21 cellular contexts compared by ENCODE assay signal in genomic region chr17:42748202-42748905, GRCh38. TPM values are rescaled to one million over a fixed set of nuclear protein-coding genes. Genes with fewer than 3 reads are reported as not detected.
DNase-seq lines count a peak whose midpoint lies in the region; ATAC-seq and TF ChIP-seq lines count a peak whose summit lies in the region.
"Had no signal": no experiment of that assay in that cellular context is flagged by ENCODE, and none has a peak within 500 bp of the region (broad histone marks: within the 10 kb centered on the region; RNA-seq: fewer than 3 reads in every experiment).

No MANE protein-coding gene starts in this region.

- H3K27me3 Mint-ChIP-seq in IgD-negative memory B cell (peaks cover 10% of the 10 kb centered on the region), endothelial cell (ENCODE audit: unreplicated experiment) (peaks cover 4% of the 10 kb centered on the region), nephron progenitor cell (ENCODE audit: low read depth, poor library complexity) (peaks cover 38% of the 10 kb centered on the region)

- peaks cover 8 to 30% of the 10 kb centered on the region in 2 donors for H3K4me1 ChIP-seq in thyroid gland
- peaks cover 20 to 32% of the 10 kb centered on the region in 2 donors for H3K4me1 ChIP-seq in left lung

- TF ChIP-seq CTCF in endothelial cell (IDR thresholded peaks at IDR 0.05; ENCODE audit: unreplicated experiment) (no peak), nephron progenitor cell (IDR thresholded peaks at IDR 0.05) (no peak), thyroid gland (IDR thresholded peaks at IDR 0.05) (no peak), left lung (IDR thresholded peaks at IDR 0.05) (no peak)

- H3K36me3 ChIP-seq in thyroid gland (no peaks in the 10 kb centered on the region), left lung (no peaks in the 10 kb centered on the region)
- H3K36me3 ChIP-seq: MG63, tibial artery had no signal

- TF ChIP-seq POLR2A in thyroid gland (IDR thresholded peaks at IDR 0.05) = no peak

- DNase-seq in endothelial cell (ENCODE audit: low spot score) (no peak), nephron progenitor cell (no peak), thyroid gland (no peak), left lung (no peak), AG08395 (ENCODE audit: low spot score) (no peak), HuH-7 (ENCODE audit: low spot score) (no peak), NCI-H1092 (lab: John Stamatoyannopoulos, UW) (no peak)
- DNase-seq: activated CD4-positive, alpha-beta T cell treated with anti-CD3 and anti-CD28 coated beads, Interleukin-2, amount 50 U/mL, for 48 hours; activated naive CD4-positive, alpha-beta T cell treated with anti-CD3 and anti-CD28 coated beads for 36 hours; activated T-cell treated with anti-CD3 and anti-CD28 coated beads for 4 hours; cortex of kidney; MG63; NCI-H187; NCI-H446; NK-92 treated with Interleukin-12 subunit alpha and Interleukin-12 subunit beta, amount 100 ng/mL, for 24 hours; T-cell had no signal

- no peak for ATAC-seq in left lung
- ATAC-seq: T-cell had no signal

- H3K27ac ChIP-seq in thyroid gland (peak overlapping the region; percentile 39 to 54 (median 40)), left lung (peak overlapping the region in 1 of 2 donors; percentile 31)
- H3K27ac ChIP-seq: parathyroid adenoma, RWPE1 had no signal

- H3K9me3 Mint-ChIP-seq in IgD-negative memory B cell (no peaks in the 10 kb centered on the region), endothelial cell (ENCODE audit: unreplicated experiment) (no peaks in the 10 kb centered on the region), nephron progenitor cell (peaks cover 9% of the 10 kb centered on the region)
- H3K9me3 Mint-ChIP-seq: activated naive CD4-positive, alpha-beta T cell treated with anti-CD3 and anti-CD28 coated beads for 36 hours; T-cell had no signal

- H3K9me3 ChIP-seq in thyroid gland (no peaks in the 10 kb centered on the region), left lung (no peaks in the 10 kb centered on the region)
- H3K9me3 ChIP-seq: tibial artery had no signal

- H3K36me3 Mint-ChIP-seq in IgD-negative memory B cell (peaks cover 1% of the 10 kb centered on the region), endothelial cell (ENCODE audit: low read depth, unreplicated experiment) (peaks cover 4% of the 10 kb centered on the region), nephron progenitor cell (ENCODE audit: low read depth) (no peaks in the 10 kb centered on the region)
- H3K36me3 Mint-ChIP-seq: T-cell had no signal

- H3K4me3 ChIP-seq in thyroid gland (replicated peaks in 1 of 3) (no peak overlapping the region), left lung (no peak overlapping the region)
- H3K4me3 ChIP-seq: MG63, smooth muscle cell, tibial artery had no signal

- intact Hi-C loops in thyroid gland (cut with DNase I) (no loop called here), left lung (cut with DNase I) (no loop called here)

- H3K4me3 Mint-ChIP-seq in IgD-negative memory B cell = peak overlapping the region in 1 of 4 donors; percentile 71
- H3K4me3 Mint-ChIP-seq in endothelial cell (ENCODE audit: unreplicated experiment) = no peak overlapping the region
- H3K4me3 Mint-ChIP-seq in nephron progenitor cell = no peak overlapping the region
- H3K4me3 Mint-ChIP-seq: activated naive CD4-positive, alpha-beta T cell treated with anti-CD3 and anti-CD28 coated beads for 36 hours; T-cell had no signal

- WGBS in thyroid gland, 2 donors = 39 to 41% methylated on average over 7 of the region's 7 CpGs

- peak overlapping the region in 2 of 3 donors; percentile 20 to 49 for H3K27ac Mint-ChIP-seq in IgD-negative memory B cell
- H3K27ac Mint-ChIP-seq in endothelial cell (ENCODE audit: unreplicated experiment) = peak overlapping the region; percentile 22
- H3K27ac Mint-ChIP-seq in nephron progenitor cell = peak overlapping the region; percentile 72
- H3K27ac Mint-ChIP-seq: activated naive CD4-positive, alpha-beta T cell treated with anti-CD3 and anti-CD28 coated beads for 36 hours; T-cell had no signal

- H3K27me3 ChIP-seq in thyroid gland (no peaks in the 10 kb centered on the region), left lung (no peaks in the 10 kb centered on the region)

- H3K4me1 Mint-ChIP-seq in IgD-negative memory B cell = peaks cover 12 to 15% (median 14%) of the 10 kb centered on the region in 3 donors
- peaks cover 59% of the 10 kb centered on the region for H3K4me1 Mint-ChIP-seq in endothelial cell (ENCODE audit: unreplicated experiment)
- peaks cover 52% of the 10 kb centered on the region for H3K4me1 Mint-ChIP-seq in nephron progenitor cell

RNA-seq across cellular contexts. Expression of gene EZH1, which starts 3.5 kb away (rescaled TPM):
- polyA plus RNA-seq in IgD-negative memory B cell = 37.4 TPM
- total RNA-seq in endothelial cell (ENCODE audit: unreplicated experiment) (31.7 TPM), thyroid gland (10 to 100 TPM; 39.3 to 69.2 (median 56.4) TPM), left lung (10 to 100 TPM; 31.5 to 43.2 TPM)

RNA-seq across cellular contexts. Expression of gene RAMP2, which starts 12.7 kb away (rescaled TPM):
- polyA plus RNA-seq in IgD-negative memory B cell = not detected
- 630 TPM for total RNA-seq in endothelial cell (ENCODE audit: unreplicated experiment)
- total RNA-seq in thyroid gland = 10 to 100 TPM; 18.6 to 55.3 (median 25.7) TPM
- 10 to 100 TPM; 76.1 to 95.4 TPM for total RNA-seq in left lung
- total RNA-seq: activated naive CD4-positive, alpha-beta T cell treated with anti-CD3 and anti-CD28 coated beads for 36 hours; T-cell had no signal

RNA-seq across cellular contexts. Expression of gene VPS25, which starts 24.9 kb away (rescaled TPM):
- 45.6 TPM for polyA plus RNA-seq in IgD-negative memory B cell
- total RNA-seq in endothelial cell (ENCODE audit: unreplicated experiment) (39.4 TPM), thyroid gland (10 to 100 TPM; 38.5 to 71.2 (median 56.3) TPM), left lung (10 to 100 TPM; 54.8 to 55.3 TPM)

RNA-seq across cellular contexts. Expression of gene WNK4, which starts 32.1 kb away (rescaled TPM):
- not detected for polyA plus RNA-seq in IgD-negative memory B cell
- total RNA-seq in endothelial cell (ENCODE audit: unreplicated experiment) (8.9 TPM), thyroid gland (under 1 TPM in 2 of 4 donors, not detected in 2; 0.13 to 0.45 TPM), left lung (under 1 TPM in 1 of 2 donors, not detected in 1; 0.21 TPM)
- polyA plus RNA-seq: smooth muscle cell had no signal

RNA-seq across cellular contexts. Expression of gene COA3, which starts 50.1 kb away (rescaled TPM):
- polyA plus RNA-seq in IgD-negative memory B cell = 117 TPM
- 60.3 TPM for total RNA-seq in endothelial cell (ENCODE audit: unreplicated experiment)
- total RNA-seq in thyroid gland = 10 to 100 TPM; 46.4 to 94.4 (median 80.3) TPM
- total RNA-seq in left lung = 10 to 100 TPM; 59.1 to 83.1 TPM

Comparison
In these comparisons a context has a peak if more than half of its experiments do, and no peak if none do; other contexts are left out.
1. H3K27ac Mint-ChIP-seq: peak in every context shown above with its lines; median percentile 72 in nephron progenitor cell; 34 in IgD-negative memory B cell; 22 in endothelial cell.